19 cellular contexts compared by ENCODE assay signal in the genomic region with DNA sequence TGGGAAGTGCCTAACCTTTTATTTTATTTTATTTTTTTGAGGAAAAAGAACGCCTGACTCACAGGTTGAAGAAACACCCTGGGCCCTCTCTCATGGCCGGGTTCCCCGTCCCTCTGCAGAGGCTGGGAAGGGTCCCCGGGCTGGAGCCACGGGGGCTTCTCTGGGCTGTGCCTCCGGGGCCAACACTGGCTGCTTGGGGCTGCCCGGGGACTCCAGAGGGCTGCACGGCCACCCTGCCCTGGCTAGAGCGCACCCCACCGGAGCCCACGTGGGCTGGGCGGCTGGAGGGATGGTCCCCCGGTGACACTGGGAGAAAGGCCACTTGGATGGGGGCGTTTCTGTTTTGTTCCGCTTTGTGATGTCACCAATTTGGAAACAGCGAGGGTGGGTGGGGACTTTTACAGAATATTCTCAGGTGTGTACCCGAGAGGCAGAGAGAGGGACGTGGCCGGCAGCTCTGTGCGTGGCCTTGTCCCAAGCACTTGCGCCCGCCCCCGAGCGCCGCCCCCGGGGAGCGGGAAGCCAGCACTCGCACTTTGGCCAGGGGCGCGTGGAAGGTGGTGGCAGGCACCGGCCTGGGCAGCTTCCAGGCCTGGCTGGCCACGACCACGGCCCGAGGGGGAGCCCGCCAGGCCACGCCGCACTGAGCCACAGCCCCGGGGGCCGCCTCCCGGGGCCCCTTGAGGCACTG. TPM values are rescaled to one million over a fixed set of nuclear protein-coding genes. Genes with fewer than 3 reads are reported as not detected.
A peak's percentile ranks its signal among the peaks of the same experiment; 100 is the strongest.
DNase-seq lines count a peak whose midpoint lies in the region; ATAC-seq, FAIRE-seq and TF ChIP-seq lines count a peak whose summit lies in the region.
"Had no signal": no experiment of that assay in that cellular context is flagged by ENCODE, and none has a peak within 500 bp of the region (broad histone marks: within the 10 kb centered on the region; RNA-seq: fewer than 3 reads in every experiment).

No MANE protein-coding gene starts in this region.

- no peak overlapping the region for H3K4me3 ChIP-seq in heart left ventricle
- H3K4me3 ChIP-seq in left ventricle myocardium inferior: no peak overlapping the region
- no peak overlapping the region for H3K4me3 ChIP-seq in BLaER1
- no peak overlapping the region for H3K4me3 ChIP-seq in kidney (ENCODE audit: low read length in 2 of 2)
- H3K4me3 ChIP-seq in neural progenitor cell: no peak overlapping the region
- H3K4me3 ChIP-seq: GM12878 had no signal

- H3K36me3 ChIP-seq in heart left ventricle (peaks cover 0 to 62% (median 41%) of the 10 kb centered on the region in 9 donors), left ventricle myocardium inferior (peaks cover 56% of the 10 kb centered on the region), BLaER1 (peaks cover 22% of the 10 kb centered on the region), kidney (ENCODE audit: control insufficient read depth in 1 of 2, insufficient read depth in 2 of 2, low read length in 2 of 2) (peaks cover 0 to 14% of the 10 kb centered on the region in 2 donors), neural progenitor cell (no peaks in the 10 kb centered on the region)

- no peaks in the 10 kb centered on the region for H3K36me3 Mint-ChIP-seq in neural progenitor cell
- H3K36me3 Mint-ChIP-seq: CD4-positive, alpha-beta memory T cell had no signal

- 91 to 93% (median 93%) methylated on average over 24 to 40 of the region's 40 CpGs for WGBS in heart left ventricle, 4 donors

- H4K20me1 ChIP-seq in BLaER1: no peaks in the 10 kb centered on the region
- no peaks in the 10 kb centered on the region for H4K20me1 ChIP-seq in neural progenitor cell (ENCODE audit: low read depth)

- H3K27me3 ChIP-seq in heart left ventricle (no peaks in the 10 kb centered on the region), left ventricle myocardium inferior (ENCODE audit: low read depth) (no peaks in the 10 kb centered on the region), BLaER1 (no peaks in the 10 kb centered on the region), neural progenitor cell (no peaks in the 10 kb centered on the region)

- H3K9me3 ChIP-seq in heart left ventricle (no peaks in the 10 kb centered on the region), left ventricle myocardium inferior (replicated peaks) (no peaks in the 10 kb centered on the region), BLaER1 (no peaks in the 10 kb centered on the region), kidney (ENCODE audit: control insufficient read depth in 1 of 2, low read length in 2 of 2) (no peaks in the 10 kb centered on the region), neural progenitor cell (ENCODE audit: low read depth) (no peaks in the 10 kb centered on the region)

- H3K79me2 ChIP-seq in neural progenitor cell (ENCODE audit: low read depth): no peaks in the 10 kb centered on the region

- DNase-seq in heart left ventricle (peak in 3 of 5 donors; percentile 12 to 43 (median 19)), left ventricle myocardium inferior (no peak), kidney (peak; percentile 63), neural progenitor cell (ENCODE audit: low spot score) (no peak), inferior parietal cortex (ENCODE audit: extremely low spot score) (no peak), NCI-H345 treated with DMSO at 0.1 percent for 48 hours (lab: John Stamatoyannopoulos, UW; ENCODE audit: unreplicated experiment) (no peak)
- DNase-seq: 8988T; AML-193; CD4-positive, alpha-beta memory T cell; DMS79; HCEC 1CT; HFFc6 had no signal

- TF ChIP-seq POLR2A in heart left ventricle (IDR thresholded peaks at IDR 0.05): no peak

- H3K9me3 Mint-ChIP-seq in neural progenitor cell: no peaks in the 10 kb centered on the region
- H3K9me3 Mint-ChIP-seq: CD4-positive, alpha-beta memory T cell; HFFc6 had no signal

- H3K9ac ChIP-seq in BLaER1 (peak overlapping the region; percentile 73), kidney (ENCODE audit: low read length in 2 of 2) (no peak overlapping the region), neural progenitor cell (no peak overlapping the region)

- TF ChIP-seq CTCF in heart left ventricle (IDR thresholded peaks at IDR 0.05) (no peak), left ventricle myocardium inferior (IDR thresholded peaks at IDR 0.05; ENCODE audit: borderline replicate concordance) (no peak), kidney (IDR thresholded peaks at IDR 0.05; ENCODE audit: borderline replicate concordance, extremely low read depth, insufficient read depth) (no peak), neural progenitor cell (IDR thresholded peaks at IDR 0.05) (no peak)

- no peak overlapping the region for H3K4me3 Mint-ChIP-seq in neural progenitor cell
- H3K4me3 Mint-ChIP-seq: CD4-positive, alpha-beta memory T cell; HFFc6 had no signal

- peaks cover 2% of the 10 kb centered on the region for H3K27me3 Mint-ChIP-seq in neural progenitor cell (ENCODE audit: insufficient read depth, low read depth)
- H3K27me3 Mint-ChIP-seq: CD4-positive, alpha-beta memory T cell had no signal

- peak overlapping the region; percentile 93 for H3K4me2 ChIP-seq in BLaER1
- no peak overlapping the region for H3K4me2 ChIP-seq in neural progenitor cell

- H3K4me1 ChIP-seq in heart left ventricle (peaks cover 0 to 8% (median 0%) of the 10 kb centered on the region in 12 donors), left ventricle myocardium inferior (peaks cover under 1% of the 10 kb centered on the region), BLaER1 (peaks cover 98% of the 10 kb centered on the region), kidney (ENCODE audit: control insufficient read depth in 1 of 2, insufficient read depth in 1 of 2, low read depth in 1 of 2, low read length in 2 of 2) (peaks cover 0 to 2% of the 10 kb centered on the region in 2 donors), neural progenitor cell (no peaks in the 10 kb centered on the region)

- FAIRE-seq in kidney (lab: Jason Lieb, UNC): no peak
- FAIRE-seq: GM12878, GM18507 had no signal

- no peak for ATAC-seq in heart left ventricle
- ATAC-seq: GM12878 had no signal

- no peak overlapping the region for H2AFZ ChIP-seq in neural progenitor cell (replicated peaks)

- H3K27ac Mint-ChIP-seq in neural progenitor cell: peak overlapping the region; percentile 42
- H3K27ac Mint-ChIP-seq: CD4-positive, alpha-beta memory T cell; HFFc6 had no signal

- H3K27ac ChIP-seq in heart left ventricle: no peak overlapping the region
- H3K27ac ChIP-seq in left ventricle myocardium inferior (replicated peaks): no peak overlapping the region
- H3K27ac ChIP-seq in BLaER1: peak overlapping the region; percentile 91
- H3K27ac ChIP-seq in kidney (ENCODE audit: low read depth in 2 of 2, low read length in 2 of 2): no peak overlapping the region
- no peak overlapping the region for H3K27ac ChIP-seq in neural progenitor cell
- H3K27ac ChIP-seq: C4-2B, HL-60 had no signal

- H3K4me1 Mint-ChIP-seq in neural progenitor cell: peaks cover 10% of the 10 kb centered on the region

- intact Hi-C loops in heart left ventricle (cut with DNase I): loop anchor here in 1 of 10 donors (10.0 kb wide), 1 partner anchor 47 kb away; no protein-coding TSS in a partner anchor
- intact Hi-C loops in left ventricle myocardium inferior (cut with micrococcal nuclease): no loop called here
- intact Hi-C loops in kidney (cut with DNase I): no loop called here

- no peaks in the 10 kb centered on the region for H3F3A ChIP-seq in neural progenitor cell (ENCODE audit: low read depth)

RNA-seq across cellular contexts. Expression of gene GNA15, which starts 13.9 kb away (rescaled TPM):
- total RNA-seq in heart left ventricle (10 to 100 TPM in 1 of 9 donors, 1 to 10 TPM in 8; 1.1 to 15.2 (median 2.1) TPM), left ventricle myocardium inferior (1.2 TPM), kidney (8.7 TPM), neural progenitor cell (ENCODE audit: low replicate concordance) (not detected in 2 replicates)
- polyA plus RNA-seq in heart left ventricle (1 to 10 TPM in 1 of 2 donors, under 1 TPM in 1; 0.69 to 1.5 TPM), kidney (ENCODE audit: insufficient read depth, low read depth, low replicate concordance) (1.7 TPM)
- total RNA-seq: H4, HFFc6 had no signal

RNA-seq across cellular contexts. Expression of gene GNA11, which starts 27.8 kb away (rescaled TPM):
- total RNA-seq in heart left ventricle (10 to 100 TPM; 55.3 to 91.8 (median 70.9) TPM), left ventricle myocardium inferior (58.1 TPM), kidney (69.4 TPM), neural progenitor cell (ENCODE audit: low replicate concordance) (12.4 and 19.5 TPM in 2 replicates)
- polyA plus RNA-seq in heart left ventricle (10 to 100 TPM; 43.5 to 74.6 TPM), kidney (ENCODE audit: insufficient read depth, low read depth, low replicate concordance) (43.9 TPM)

RNA-seq across cellular contexts. Expression of gene S1PR4, which starts 56.6 kb away (rescaled TPM):
- total RNA-seq in heart left ventricle (1 to 10 TPM in 4 of 9 donors, under 1 TPM in 5; 0.35 to 5.5 (median 0.87) TPM), left ventricle myocardium inferior (0.60 TPM), kidney (5.1 TPM), neural progenitor cell (ENCODE audit: low replicate concordance) (not detected in 2 replicates)
- polyA plus RNA-seq in heart left ventricle (1 to 10 TPM; 1.4 to 1.7 TPM), kidney (ENCODE audit: insufficient read depth, low read depth, low replicate concordance) (0.67 TPM)
- total RNA-seq: G401, H4, HFFc6 had no signal

RNA-seq across cellular contexts. Expression of gene TLE5, which starts 59.7 kb away (rescaled TPM):
- total RNA-seq in heart left ventricle (1,000 to 10,000 TPM in 1 of 9 donors, 100 to 1,000 TPM in 8; 593 to 1,121 (median 711) TPM), left ventricle myocardium inferior (799 TPM), kidney (526 TPM), neural progenitor cell (ENCODE audit: low replicate concordance) (54.6 and 148 TPM in 2 replicates)
- polyA plus RNA-seq in heart left ventricle (1,000 to 10,000 TPM in 1 of 2 donors, 100 to 1,000 TPM in 1; 686 to 1,459 TPM), kidney (ENCODE audit: insufficient read depth, low read depth, low replicate concordance) (580 TPM)

Comparison
In these comparisons a context has a peak if more than half of its experiments do, and no peak if none do; other contexts are left out.
1. DNase-seq: peak in heart left ventricle (3 of 5) and kidney (single experiment); none in left ventricle myocardium inferior (single experiment), neural progenitor cell (single experiment), inferior parietal cortex (single experiment) and NCI-H345 treated with DMSO at 0.1 percent for 48 hours (single experiment).